In the genomic region with DNA sequence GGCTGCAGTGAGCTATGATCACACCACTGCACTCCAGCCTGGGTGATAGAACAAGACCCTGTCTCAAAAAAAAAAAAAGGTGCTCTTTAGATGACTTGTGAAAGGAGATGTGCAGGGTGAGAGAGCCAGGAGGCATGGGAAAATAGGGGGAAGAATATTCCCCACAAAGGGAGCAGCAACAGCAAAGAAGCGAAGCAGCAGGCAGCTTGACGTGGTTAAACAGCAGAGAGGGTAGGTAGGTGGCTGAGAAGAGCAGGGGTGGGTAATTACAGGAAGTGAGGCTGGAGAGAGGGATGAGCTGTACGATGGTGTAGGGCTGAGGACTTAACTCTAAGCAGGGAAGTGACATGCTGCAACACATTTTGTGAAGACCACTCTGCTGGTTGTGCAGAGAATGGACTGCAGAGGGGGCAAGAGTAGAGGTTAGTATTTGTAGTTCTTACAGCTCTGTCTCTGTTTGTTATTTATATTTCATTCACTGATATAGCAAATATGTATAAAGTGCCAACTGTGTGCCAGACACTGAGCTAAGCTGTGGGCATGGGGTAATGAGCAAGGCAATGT, we compare ENCODE assay signal across 8 cellular contexts. TPM values are rescaled to one million over a fixed set of nuclear protein-coding genes. Genes with fewer than 3 reads are reported as not detected.
DNase-seq lines count a peak whose midpoint lies in the region; ATAC-seq and TF ChIP-seq lines count a peak whose summit lies in the region.

No MANE protein-coding gene starts in this region.

- no peak overlapping the region for H3K4me3 ChIP-seq in liver (ENCODE audit: low read depth in 1 of 3, low read length in 3 of 3)
- H3K4me3 ChIP-seq in transverse colon: peak overlapping the region in 1 of 4 donors; percentile 99

- no peaks in the 10 kb centered on the region for H3K27me3 Mint-ChIP-seq in brain

- peak; percentile 41 for ATAC-seq in HG03378 (IDR thresholded peaks at IDR 0.05; ENCODE audit: unreplicated experiment)

- no peak for TF ChIP-seq EP300 in transverse colon (IDR thresholded peaks at IDR 0.05; ENCODE audit: low read depth)

- H3K36me3 ChIP-seq in liver (ENCODE audit: control insufficient read depth in 4 of 4, insufficient read depth in 3 of 4, low read depth in 1 of 4, low read length in 3 of 4) (peaks cover 1 to 13% (median 10%) of the 10 kb centered on the region in 4 donors), transverse colon (no peaks in the 10 kb centered on the region)

- peaks cover 0 to 3% (median 0%) of the 10 kb centered on the region in 5 experiments for H3K9me3 Mint-ChIP-seq in brain

- WGBS in liver: 60% methylated on average over 3 of the region's 3 CpGs
- WGBS in transverse colon (ENCODE audit: low coverage in 1 of 2), 2 donors: 0 to 39% methylated on average over 1 to 3 of the region's 3 CpGs

- POLR2A ChIA-PET in RWPE1 (lab: Yijun Ruan, JAX; ENCODE audit: low non-redundant PET): no interaction called here

- H3K9me3 ChIP-seq in liver (ENCODE audit: control insufficient read depth in 4 of 4, low read length in 3 of 4) (no peaks in the 10 kb centered on the region), transverse colon (no peaks in the 10 kb centered on the region)

- TF ChIP-seq POLR2A in transverse colon (IDR thresholded peaks at IDR 0.05): no peak

- H3K27ac Mint-ChIP-seq in brain: peak overlapping the region; percentile 81 to 95 (median 92)

- H3K36me3 Mint-ChIP-seq in brain: peaks cover 9% of the 10 kb centered on the region

- TF ChIP-seq CTCF in RWPE1 (conservative IDR thresholded peaks at IDR 0.05; ENCODE audit: low read depth) (peak; percentile 25; the same call in 1 of the 2 replicates), brain (conservative IDR thresholded peaks at IDR 0.05) (peak; percentile 55 to 73), liver (IDR thresholded peaks at IDR 0.05; ENCODE audit: low read depth, low read length, missing input control) (peak; percentile 23), transverse colon (IDR thresholded peaks at IDR 0.05) (peak; percentile 12 to 28 (median 20))

- peak; percentile 17 for DNase-seq in activated naive CD4-positive, alpha-beta T cell treated with Interleukin-2 at 50 U/mL for 16 hours
- no peak for DNase-seq in activated naive CD4-positive, alpha-beta T cell (lab: John Stamatoyannopoulos, UW)
- DNase-seq in RWPE1 (ENCODE audit: low spot score) (peak; percentile 16), transverse colon (no peak), NCI-H2196 (lab: John Stamatoyannopoulos, UW; ENCODE audit: unreplicated experiment) (no peak)

- in situ Hi-C loops in transverse colon (cut with MboI; ENCODE audit: low pct_ligation_motif_present in 1 of 4, low pct_unique_long_range_greater_than_20kb in 1 of 4, low sequenced_read_pairs in 3 of 4): loop anchor here in 1 of 4 donors (25.0 kb wide), 1 partner anchor 105 kb away; no protein-coding TSS in a partner anchor

- peak overlapping the region; percentile 94 for H3K27ac ChIP-seq in RWPE1
- no peak overlapping the region for H3K27ac ChIP-seq in liver (ENCODE audit: low read depth in 1 of 2, low read length in 2 of 2)
- no peak overlapping the region for H3K27ac ChIP-seq in transverse colon

- intact Hi-C loops in transverse colon (cut with DNase I; ENCODE audit: low total_unique reads): no loop called here

- peaks cover 50% of the 10 kb centered on the region for H3K4me1 Mint-ChIP-seq in brain

- H3K27me3 ChIP-seq in liver (ENCODE audit: control insufficient read depth in 4 of 4, insufficient read depth in 4 of 4, low read length in 3 of 4) (no peaks in the 10 kb centered on the region), transverse colon (no peaks in the 10 kb centered on the region)

- peaks cover 0 to 17% (median 7%) of the 10 kb centered on the region in 4 donors for H3K4me1 ChIP-seq in liver (ENCODE audit: control insufficient read depth in 4 of 4, insufficient read depth in 4 of 4, low read length in 3 of 4)
- peaks cover 13 to 21% (median 16%) of the 10 kb centered on the region in 4 donors for H3K4me1 ChIP-seq in transverse colon

- CTCF ChIA-PET in RWPE1 (lab: Yijun Ruan, JAX): interaction anchor here (0.5 to 0.8 kb wide), 4 partner anchors 43 to 293 kb away, joined by 3 to 5 read pairs (median 3); no protein-coding TSS in a partner anchor

- H3K4me3 Mint-ChIP-seq in brain: peak overlapping the region; percentile 85 to 93 (median 91)

- H3K9ac ChIP-seq in liver (ENCODE audit: low read depth in 1 of 2, low read length in 2 of 2): no peak overlapping the region

- TF ChIP-seq RAD21 in liver (IDR thresholded peaks at IDR 0.05): peak; percentile 22 to 52

TF ChIP-seq in liver, 16 proteins besides CTCF, POLR2A, EP300 and RAD21:
- TF ChIP-seq HNF4G (IDR thresholded peaks at IDR 0.05): no peak
- TF ChIP-seq SP1 (IDR thresholded peaks at IDR 0.05): no peak
- TF ChIP-seq FOXA1 (IDR thresholded peaks at IDR 0.05): no peak
- TF ChIP-seq, protein P1, sequence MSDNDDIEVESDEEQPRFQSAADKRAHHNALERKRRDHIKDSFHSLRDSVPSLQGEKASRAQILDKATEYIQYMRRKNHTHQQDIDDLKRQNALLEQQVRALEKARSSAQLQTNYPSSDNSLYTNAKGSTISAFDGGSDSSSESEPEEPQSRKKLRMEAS (IDR thresholded peaks at IDR 0.05): no peak
- no peak for TF ChIP-seq EGR1 (IDR thresholded peaks at IDR 0.05; ENCODE audit: low read depth in 2 of 2)
- TF ChIP-seq, protein P2, sequence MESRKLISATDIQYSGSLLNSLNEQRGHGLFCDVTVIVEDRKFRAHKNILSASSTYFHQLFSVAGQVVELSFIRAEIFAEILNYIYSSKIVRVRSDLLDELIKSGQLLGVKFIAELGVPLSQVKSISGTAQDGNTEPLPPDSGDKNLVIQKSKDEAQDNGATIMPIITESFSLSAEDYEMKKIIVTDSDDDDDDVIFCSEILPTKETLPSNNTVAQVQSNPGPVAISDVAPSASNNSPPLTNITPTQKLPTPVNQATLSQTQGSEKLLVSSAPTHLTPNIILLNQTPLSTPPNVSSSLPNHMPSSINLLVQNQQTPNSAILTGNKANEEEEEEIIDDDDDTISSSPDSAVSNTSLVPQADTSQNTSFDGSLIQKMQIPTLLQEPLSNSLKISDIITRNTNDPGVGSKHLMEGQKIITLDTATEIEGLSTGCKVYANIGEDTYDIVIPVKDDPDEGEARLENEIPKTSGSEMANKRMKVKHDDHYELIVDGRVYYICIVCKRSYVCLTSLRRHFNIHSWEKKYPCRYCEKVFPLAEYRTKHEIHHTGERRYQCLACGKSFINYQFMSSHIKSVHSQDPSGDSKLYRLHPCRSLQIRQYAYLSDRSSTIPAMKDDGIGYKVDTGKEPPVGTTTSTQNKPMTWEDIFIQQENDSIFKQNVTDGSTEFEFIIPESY (IDR thresholded peaks at IDR 0.05): no peak
- TF ChIP-seq YY1 (IDR thresholded peaks at IDR 0.05): no peak
- no peak for TF ChIP-seq TAF1 (conservative IDR thresholded peaks at IDR 0.05)
- no peak for TF ChIP-seq NR2F2 (IDR thresholded peaks at IDR 0.05)
- TF ChIP-seq RXRA (IDR thresholded peaks at IDR 0.05): no peak
- TF ChIP-seq GABPA (IDR thresholded peaks at IDR 0.05 in 1 of 2, conservative IDR thresholded peaks at IDR 0.05 in 1 of 2): no peak
- no peak for TF ChIP-seq HNF4A (conservative IDR thresholded peaks at IDR 0.05)
- TF ChIP-seq, protein P3, sequence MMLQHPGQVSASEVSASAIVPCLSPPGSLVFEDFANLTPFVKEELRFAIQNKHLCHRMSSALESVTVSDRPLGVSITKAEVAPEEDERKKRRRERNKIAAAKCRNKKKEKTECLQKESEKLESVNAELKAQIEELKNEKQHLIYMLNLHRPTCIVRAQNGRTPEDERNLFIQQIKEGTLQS (IDR thresholded peaks at IDR 0.05): no peak

RNA-seq across cellular contexts. Expression of a gene that starts 1.6 kb away (rescaled TPM):
- polyA plus RNA-seq in brain (ENCODE audit: insufficient read depth, low read depth, low replicate concordance): 6.9 TPM
- total RNA-seq in liver: 10 to 100 TPM; 12.6 to 24.3 TPM
- 1 to 10 TPM; 3.8 to 6.8 TPM for polyA plus RNA-seq in liver
- total RNA-seq in transverse colon: 10 to 100 TPM; 17.6 to 42.2 (median 25.8) TPM

RNA-seq across cellular contexts. Expression of a gene that starts 42.3 kb away (rescaled TPM):
- 3.7 TPM for polyA plus RNA-seq in brain (ENCODE audit: insufficient read depth, low read depth, low replicate concordance)
- 10 to 100 TPM; 12.6 to 21.6 TPM for total RNA-seq in liver
- 1 to 10 TPM; 4.2 to 4.9 TPM for polyA plus RNA-seq in liver
- 10 to 100 TPM in 3 of 4 donors, 1 to 10 TPM in 1; 7.6 to 21.6 (median 14.9) TPM for total RNA-seq in transverse colon

Comparison
In these comparisons a context has a peak if more than half of its experiments do, and no peak if none do; other contexts are left out.
1. DNase-seq: peak in activated naive CD4-positive, alpha-beta T cell treated with Interleukin-2 at 50 U/mL for 16 hours (single experiment) and RWPE1 (single experiment); none in activated naive CD4-positive, alpha-beta T cell (0 of 4), transverse colon (single experiment) and NCI-H2196 (single experiment).
2. Peak in every context shown above with its lines, with median percentiles within 50 percentile points of each other: CTCF ChIP-seq.